8 cellular contexts compared by ENCODE assay signal in the genomic region with DNA sequence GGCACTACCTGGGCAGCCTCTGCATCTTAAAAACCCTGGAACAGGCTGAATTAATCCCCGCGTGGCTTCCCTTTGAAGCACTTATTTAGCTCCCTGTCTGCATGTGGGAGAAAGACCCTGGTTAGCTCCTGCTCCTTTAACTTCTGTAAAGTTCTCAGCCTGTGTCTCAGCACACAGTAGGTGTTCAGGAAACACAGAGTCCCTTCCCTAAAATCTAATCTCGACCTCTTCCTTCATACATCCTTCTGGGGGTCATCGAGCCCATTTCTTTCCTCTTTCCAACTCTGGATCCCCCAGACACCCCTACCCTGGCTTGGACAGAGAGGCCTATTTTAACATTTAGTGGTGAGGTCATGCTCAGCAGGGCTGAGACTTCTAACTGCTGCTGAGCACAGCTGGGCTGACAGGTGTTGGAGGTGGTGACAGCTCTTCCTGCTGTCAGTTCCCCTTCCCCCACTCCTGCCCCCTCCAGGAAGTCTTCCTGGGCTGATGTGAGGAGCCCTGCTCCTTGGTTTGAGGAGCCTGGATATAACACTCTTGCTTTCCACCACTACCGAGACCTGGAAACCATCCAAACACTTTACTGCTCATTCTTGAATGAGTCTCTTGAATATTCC. TPM values are rescaled to one million over a fixed set of nuclear protein-coding genes. Genes with fewer than 3 reads are reported as not detected.
DNase-seq lines count a peak whose midpoint lies in the region; ATAC-seq and TF ChIP-seq lines count a peak whose summit lies in the region.

No MANE protein-coding gene starts in this region.

- H3K27me3 ChIP-seq in endodermal cell (ENCODE audit: control insufficient read depth, insufficient read depth, low read length, poor library complexity, severe bottlenecking): peaks cover 15% of the 10 kb centered on the region

- H3K27me3 Mint-ChIP-seq in effector memory CD8-positive, alpha-beta T cell: no peaks in the 10 kb centered on the region
- peaks cover 19% of the 10 kb centered on the region for H3K27me3 Mint-ChIP-seq in endodermal cell (ENCODE audit: insufficient read depth)

- H3K9me3 Mint-ChIP-seq in effector memory CD8-positive, alpha-beta T cell: no peaks in the 10 kb centered on the region
- no peaks in the 10 kb centered on the region for H3K9me3 Mint-ChIP-seq in endodermal cell

- no peaks in the 10 kb centered on the region for H3K9me3 ChIP-seq in endodermal cell (ENCODE audit: control insufficient read depth, low read length)

- ATAC-seq in effector memory CD8-positive, alpha-beta T cell (replicated peaks): no peak
- no peak for ATAC-seq in HG02642 (IDR thresholded peaks at IDR 0.05; ENCODE audit: poor library complexity, unreplicated experiment)

- DNase-seq in NCI-H69 (lab: John Stamatoyannopoulos, UW): peak; percentile 88
- DNase-seq in effector memory CD8-positive, alpha-beta T cell: peak in 1 of 3 experiments; percentile 7
- no peak for DNase-seq in stimulated activated CD4-positive, alpha-beta T cell treated with anti-CD3 and anti-CD28 coated beads, Interleukin-1b, Interleukin-23, amount 100 ng/mL, for 48 hours
- DNase-seq in endodermal cell: no peak
- no peak for DNase-seq in Ammon's horn (ENCODE audit: low spot score)

- TF ChIP-seq CTCF in 22Rv1 (IDR thresholded peaks at IDR 0.05): no peak
- TF ChIP-seq CTCF in endodermal cell (conservative IDR thresholded peaks at IDR 0.05): no peak

- H3K4me3 ChIP-seq in GM08714 (ENCODE audit: low read length) (peak overlapping the region; percentile 21; the same call in 1 of the 2 replicates), endodermal cell (ENCODE audit: low read length) (no peak overlapping the region)

- 74 to 77% methylated on average over 3 to 5 of the region's 5 CpGs for WGBS in endodermal cell (ENCODE audit: insufficient coverage in 1 of 2, insufficient read length in 1 of 2), 2 experiments

- H3K27ac ChIP-seq in 22Rv1 (peak overlapping the region; percentile 98), endodermal cell (ENCODE audit: low read depth, low read length) (no peak overlapping the region)

- peak overlapping the region; percentile 71 to 81 for H3K4me3 Mint-ChIP-seq in effector memory CD8-positive, alpha-beta T cell
- H3K4me3 Mint-ChIP-seq in endodermal cell: no peak overlapping the region

- peak overlapping the region; percentile 94 to 98 for H3K27ac Mint-ChIP-seq in effector memory CD8-positive, alpha-beta T cell
- no peak overlapping the region for H3K27ac Mint-ChIP-seq in endodermal cell

- H3K36me3 ChIP-seq in endodermal cell (ENCODE audit: control insufficient read depth, insufficient read depth, low read length): peaks cover 8% of the 10 kb centered on the region

- H3K4me1 Mint-ChIP-seq in effector memory CD8-positive, alpha-beta T cell (ENCODE audit: low read depth in 2 of 2): peaks cover 52 to 69% of the 10 kb centered on the region in 2 donors
- H3K4me1 Mint-ChIP-seq in endodermal cell: no peaks in the 10 kb centered on the region

- no peaks in the 10 kb centered on the region for H3K4me1 ChIP-seq in endodermal cell (ENCODE audit: control insufficient read depth, insufficient read depth, low read length)

- H3K9ac ChIP-seq in endodermal cell (ENCODE audit: extremely low read depth, low read length, poor library complexity, severe bottlenecking): no peak overlapping the region

- peaks cover 6% of the 10 kb centered on the region for H3K36me3 Mint-ChIP-seq in effector memory CD8-positive, alpha-beta T cell (ENCODE audit: insufficient read depth)
- H3K36me3 Mint-ChIP-seq in endodermal cell (ENCODE audit: low read depth): peaks cover 10% of the 10 kb centered on the region

RNA-seq across cellular contexts. Expression of a gene that starts 5.4 kb away (rescaled TPM):
- 1 to 10 TPM; 7.3 to 9.8 TPM for total RNA-seq in endodermal cell
- polyA plus RNA-seq in endodermal cell (2013, experiment 1 of 2): 7.4 TPM
- 7.7 TPM for polyA plus RNA-seq in endodermal cell (2013, experiment 2 of 2)

RNA-seq across cellular contexts. Expression of a gene that starts 33.6 kb away (rescaled TPM):
- 100 to 1,000 TPM; 281 to 338 TPM for total RNA-seq in endodermal cell
- 319 TPM for polyA plus RNA-seq in endodermal cell (2013, experiment 1 of 2)
- 289 TPM for polyA plus RNA-seq in endodermal cell (2013, experiment 2 of 2)

RNA-seq across cellular contexts. Expression of a gene that starts 41.7 kb away (rescaled TPM):
- 10 to 100 TPM; 78.7 to 91.0 TPM for total RNA-seq in endodermal cell
- 63.5 TPM for polyA plus RNA-seq in endodermal cell (2013, experiment 1 of 2)
- polyA plus RNA-seq in endodermal cell (2013, experiment 2 of 2): 57.5 TPM
